ENCODE assay signal across 8 cellular contexts in the genomic region with DNA sequence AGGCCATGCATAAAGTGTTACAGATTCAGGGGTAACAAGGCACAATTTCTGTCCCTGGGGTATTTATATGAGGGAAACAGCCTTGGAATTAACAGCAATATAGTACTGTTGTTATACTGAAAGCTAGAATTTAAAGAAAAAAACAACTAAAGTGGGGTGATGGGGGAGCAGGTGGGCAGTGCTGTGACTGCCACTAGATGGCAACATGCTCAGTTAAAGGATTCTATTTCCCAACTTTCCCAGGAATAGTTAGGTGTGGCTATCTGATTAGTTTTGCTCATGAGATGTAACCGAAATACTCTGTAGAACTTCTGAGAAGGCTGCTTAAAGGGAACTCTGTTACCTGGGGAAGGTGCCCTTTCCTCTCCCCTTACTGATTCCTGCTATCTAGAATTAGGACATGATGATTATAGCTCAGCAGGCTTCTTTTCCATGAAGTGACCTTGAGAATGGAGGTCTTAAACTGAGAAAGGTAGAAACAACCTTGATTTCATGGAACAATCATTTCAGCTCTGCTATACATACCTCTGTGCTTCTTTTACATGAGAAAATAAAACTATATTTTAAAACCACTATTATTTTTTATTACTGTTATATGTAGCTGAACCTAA.
DNase-seq lines count a peak whose midpoint lies in the region; ATAC-seq and TF ChIP-seq lines count a peak whose summit lies in the region.

No MANE protein-coding gene starts in this region.

- ATAC-seq in SK-N-SH treated with all-trans-retinoic acid at 6 μM for 48 hours (peak; percentile 86), GM21717 (IDR thresholded peaks at IDR 0.05; ENCODE audit: unreplicated experiment) (no peak)

- peaks cover 7% of the 10 kb centered on the region for H3K36me3 Mint-ChIP-seq in activated naive CD8-positive, alpha-beta T cell treated with anti-CD3 and anti-CD28 coated beads for 36 hours

- H3K9me3 Mint-ChIP-seq in activated naive CD8-positive, alpha-beta T cell treated with anti-CD3 and anti-CD28 coated beads for 36 hours, result peaks cover 10% of the 10 kb centered on the region

- H3K4me1 Mint-ChIP-seq in activated naive CD8-positive, alpha-beta T cell treated with anti-CD3 and anti-CD28 coated beads for 36 hours, result no peaks in the 10 kb centered on the region

- H3K27me3 ChIP-seq in iPS DF 6.9 (ENCODE audit: control insufficient read depth, insufficient read depth, low read length), result no peaks in the 10 kb centered on the region

- H3K27ac ChIP-seq in iPS DF 6.9 (ENCODE audit: low read length), result no peak overlapping the region

- DNase-seq in COLO829 (ENCODE audit: low spot score) (peak; percentile 42), HPDE6-E6E7 (ENCODE audit: extremely low spot score) (peak; percentile 64), iPS DF 6.9 (ENCODE audit: low read depth, low spot score) (peak; percentile 31), GF-D8 (lab: John Stamatoyannopoulos, UW) (no peak), NCI-H1436 treated with DMSO at 0.1 percent for 48 hours (lab: John Stamatoyannopoulos, UW) (no peak)
- no peak for DNase-seq in activated naive CD8-positive, alpha-beta T cell treated with anti-CD3 and anti-CD28 coated beads for 36 hours

- WGBS in iPS DF 6.9 (ENCODE audit: insufficient coverage, insufficient read length), result no CpG with 5 or more reads among the region's 1 CpG

- no peak overlapping the region for H3K27ac Mint-ChIP-seq in activated naive CD8-positive, alpha-beta T cell treated with anti-CD3 and anti-CD28 coated beads for 36 hours

- H3K4me1 ChIP-seq in iPS DF 6.9 (ENCODE audit: control insufficient read depth, insufficient read depth, low read length), result peaks cover 3% of the 10 kb centered on the region; the same call in 1 of the 2 replicates

- H3K9me3 ChIP-seq in iPS DF 6.9 (ENCODE audit: control insufficient read depth, insufficient read depth, low read length), result no peaks in the 10 kb centered on the region

- H3K27me3 Mint-ChIP-seq in activated naive CD8-positive, alpha-beta T cell treated with anti-CD3 and anti-CD28 coated beads for 36 hours, result no peaks in the 10 kb centered on the region

- no peak overlapping the region for H3K4me3 Mint-ChIP-seq in activated naive CD8-positive, alpha-beta T cell treated with anti-CD3 and anti-CD28 coated beads for 36 hours

- H3K4me3 ChIP-seq in iPS DF 6.9 (ENCODE audit: low read length), result no peak overlapping the region

- no peaks in the 10 kb centered on the region for H3K36me3 ChIP-seq in iPS DF 6.9 (ENCODE audit: control insufficient read depth, insufficient read depth, low read length)

TF ChIP-seq in SK-N-SH treated with all-trans-retinoic acid at 6 μM for 48 hours, 23 proteins besides CTCF, POLR2A, EP300 and RAD21:
- TF ChIP-seq ZFP30 (CRISPR knock-in tag; IDR thresholded peaks at IDR 0.05), result no peak
- no peak for TF ChIP-seq ZNF70 (CRISPR knock-in tag; IDR thresholded peaks at IDR 0.05)
- TF ChIP-seq TOX (CRISPR knock-in tag; IDR thresholded peaks at IDR 0.05; ENCODE audit: borderline replicate concordance), result no peak
- TF ChIP-seq GLIS3 (CRISPR knock-in tag; IDR thresholded peaks at IDR 0.05), result no peak
- TF ChIP-seq ZNF565 (CRISPR knock-in tag; conservative IDR thresholded peaks at IDR 0.05; ENCODE audit: low read depth), result no peak
- no peak for TF ChIP-seq OSR1 (CRISPR knock-in tag; IDR thresholded peaks at IDR 0.05)
- no peak for TF ChIP-seq ESRRG (CRISPR knock-in tag; IDR thresholded peaks at IDR 0.05)
- TF ChIP-seq ZNF8 (CRISPR knock-in tag; IDR thresholded peaks at IDR 0.05), result no peak
- no peak for TF ChIP-seq RARB (CRISPR knock-in tag; IDR thresholded peaks at IDR 0.05)
- TF ChIP-seq ARNTL (CRISPR knock-in tag; IDR thresholded peaks at IDR 0.05; ENCODE audit: borderline replicate concordance, low read depth), result no peak
- TF ChIP-seq, protein P1, sequence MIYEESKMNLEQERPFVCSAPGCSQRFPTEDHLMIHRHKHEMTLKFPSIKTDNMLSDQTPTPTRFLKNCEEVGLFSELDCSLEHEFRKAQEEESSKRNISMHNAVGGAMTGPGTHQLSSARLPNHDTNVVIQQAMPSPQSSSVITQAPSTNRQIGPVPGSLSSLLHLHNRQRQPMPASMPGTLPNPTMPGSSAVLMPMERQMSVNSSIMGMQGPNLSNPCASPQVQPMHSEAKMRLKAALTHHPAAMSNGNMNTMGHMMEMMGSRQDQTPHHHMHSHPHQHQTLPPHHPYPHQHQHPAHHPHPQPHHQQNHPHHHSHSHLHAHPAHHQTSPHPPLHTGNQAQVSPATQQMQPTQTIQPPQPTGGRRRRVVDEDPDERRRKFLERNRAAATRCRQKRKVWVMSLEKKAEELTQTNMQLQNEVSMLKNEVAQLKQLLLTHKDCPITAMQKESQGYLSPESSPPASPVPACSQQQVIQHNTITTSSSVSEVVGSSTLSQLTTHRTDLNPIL (CRISPR knock-in tag; IDR thresholded peaks at IDR 0.05; ENCODE audit: low read depth), result no peak
- TF ChIP-seq, protein P2, sequence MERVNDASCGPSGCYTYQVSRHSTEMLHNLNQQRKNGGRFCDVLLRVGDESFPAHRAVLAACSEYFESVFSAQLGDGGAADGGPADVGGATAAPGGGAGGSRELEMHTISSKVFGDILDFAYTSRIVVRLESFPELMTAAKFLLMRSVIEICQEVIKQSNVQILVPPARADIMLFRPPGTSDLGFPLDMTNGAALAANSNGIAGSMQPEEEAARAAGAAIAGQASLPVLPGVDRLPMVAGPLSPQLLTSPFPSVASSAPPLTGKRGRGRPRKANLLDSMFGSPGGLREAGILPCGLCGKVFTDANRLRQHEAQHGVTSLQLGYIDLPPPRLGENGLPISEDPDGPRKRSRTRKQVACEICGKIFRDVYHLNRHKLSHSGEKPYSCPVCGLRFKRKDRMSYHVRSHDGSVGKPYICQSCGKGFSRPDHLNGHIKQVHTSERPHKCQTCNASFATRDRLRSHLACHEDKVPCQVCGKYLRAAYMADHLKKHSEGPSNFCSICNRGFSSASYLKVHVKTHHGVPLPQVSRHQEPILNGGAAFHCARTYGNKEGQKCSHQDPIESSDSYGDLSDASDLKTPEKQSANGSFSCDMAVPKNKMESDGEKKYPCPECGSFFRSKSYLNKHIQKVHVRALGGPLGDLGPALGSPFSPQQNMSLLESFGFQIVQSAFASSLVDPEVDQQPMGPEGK (CRISPR knock-in tag; IDR thresholded peaks at IDR 0.05; ENCODE audit: borderline replicate concordance), result no peak
- no peak for TF ChIP-seq POU6F1 (CRISPR knock-in tag; IDR thresholded peaks at IDR 0.05; ENCODE audit: borderline replicate concordance, low read depth)

Comparison
In these comparisons a context has a peak if more than half of its experiments do, and no peak if none do; other contexts are left out.
1. DNase-seq: peak in COLO829 (single experiment), HPDE6-E6E7 (single experiment) and iPS DF 6.9 (single experiment); none in activated naive CD8-positive, alpha-beta T cell treated with anti-CD3 and anti-CD28 coated beads for 36 hours (single experiment), GF-D8 (single experiment) and NCI-H1436 treated with DMSO at 0.1 percent for 48 hours (single experiment).